ENCODE assay signal across 8 cellular contexts in the genomic region with DNA sequence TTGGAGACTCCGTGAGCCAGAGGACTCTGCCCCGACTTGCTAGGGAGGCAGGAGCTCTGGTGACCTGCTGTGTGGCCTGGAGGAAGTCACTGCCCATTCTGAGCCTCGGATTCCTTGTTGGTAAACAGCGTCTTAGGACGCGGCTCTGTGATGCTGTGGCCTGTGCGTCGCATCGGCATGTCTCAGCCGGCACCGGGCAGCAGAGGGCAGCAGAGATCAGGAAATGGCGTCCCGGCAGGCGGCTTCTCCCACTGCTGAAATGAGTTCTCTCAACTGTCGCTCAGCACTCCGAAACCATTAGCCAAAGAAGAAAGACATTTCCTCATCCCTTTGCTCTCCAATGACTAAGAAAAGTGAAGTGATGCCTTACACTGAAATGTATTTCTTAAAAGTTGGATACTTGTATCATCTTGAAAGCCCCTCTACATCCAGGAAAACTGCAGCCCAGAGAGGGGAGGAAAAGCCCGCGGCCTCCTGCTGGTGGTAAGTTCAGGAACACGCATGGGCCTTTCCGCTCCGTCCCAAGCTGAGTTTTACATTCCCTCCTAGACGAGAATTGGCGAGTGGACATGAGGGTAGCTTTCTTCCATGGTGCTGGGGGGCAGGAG.
DNase-seq lines count a peak whose midpoint lies in the region; ATAC-seq lines count a peak whose summit lies in the region.

No MANE protein-coding gene starts in this region.

- DNase-seq in NCI-H345 (lab: John Stamatoyannopoulos, UW) (peak; percentile 51), cerebellar cortex (ENCODE audit: low spot score) (peak; percentile 78), left lobe of liver (ENCODE audit: low spot score) (peak; percentile 77)
- DNase-seq in activated CD4-positive, alpha-beta T cell treated with anti-CD3 and anti-CD28 coated beads for 24 hours (ENCODE audit: low read depth in 2 of 2), result peak; percentile 65 to 76
- DNase-seq in stimulated activated CD4-positive, alpha-beta T cell treated with anti-CD3 and anti-CD28 coated beads, Interleukin-4, amount 100 ng/mL, for 4 hours, result peak; percentile 53 to 78

- H3K79me2 ChIP-seq in ACC112 (ENCODE audit: control insufficient read depth, insufficient read depth, low read length, unreplicated experiment), result no peaks in the 10 kb centered on the region

- peak overlapping the region; percentile 77 for H2AFZ ChIP-seq in ACC112 (ENCODE audit: low read length, unreplicated experiment)

- ATAC-seq in GM18517 (IDR thresholded peaks at IDR 0.05; ENCODE audit: unreplicated experiment) (peak; percentile 85), HG03095 (IDR thresholded peaks at IDR 0.05; ENCODE audit: unreplicated experiment) (peak; percentile 87), left lobe of liver (peak; percentile 98)

- H3K27me3 ChIP-seq in ACC112 (ENCODE audit: insufficient read depth, low read length), result peaks cover 11% of the 10 kb centered on the region

- H3K4me3 ChIP-seq in ACC112 (ENCODE audit: low read depth, low read length), result no peak overlapping the region

- no peaks in the 10 kb centered on the region for H3K4me1 ChIP-seq in ACC112 (ENCODE audit: control insufficient read depth, insufficient read depth, low read length, unreplicated experiment)

- no peak overlapping the region for H3K27ac ChIP-seq in ACC112 (ENCODE audit: low read depth, low read length)

- no peaks in the 10 kb centered on the region for H3K36me3 ChIP-seq in ACC112 (ENCODE audit: insufficient read depth, low read length)
